In the genomic region with DNA sequence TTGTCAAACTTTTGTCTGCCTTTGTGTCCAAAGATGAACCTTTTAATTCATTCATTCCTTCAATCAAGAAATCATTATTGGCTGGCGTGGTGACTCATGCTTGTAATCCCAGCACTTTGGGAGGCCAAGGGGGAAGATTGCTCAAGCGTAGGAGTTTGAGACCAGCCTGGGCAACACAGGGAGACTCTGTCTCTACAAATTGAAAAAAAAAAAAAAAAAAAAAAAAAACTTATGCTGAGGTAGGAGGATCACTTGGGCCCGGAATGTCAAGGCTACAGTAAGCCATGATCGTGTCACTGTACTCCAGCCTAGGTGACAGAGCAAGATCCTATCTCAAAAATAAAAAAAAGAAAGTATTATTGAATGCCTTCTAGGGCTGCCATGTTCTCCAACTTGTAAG, we compare ENCODE assay signal across 15 cellular contexts. TPM values are rescaled to one million over a fixed set of nuclear protein-coding genes. Genes with fewer than 3 reads are reported as not detected.
DNase-seq lines count a peak whose midpoint lies in the region; ATAC-seq and TF ChIP-seq lines count a peak whose summit lies in the region.
"Had no signal": no experiment of that assay in that cellular context is flagged by ENCODE, and none has a peak within 500 bp of the region (broad histone marks: within the 10 kb centered on the region; RNA-seq: fewer than 3 reads in every experiment).

No MANE protein-coding gene starts in this region.

- H3K4me3 ChIP-seq in left ventricle myocardium inferior (no peak overlapping the region), body of pancreas (no peak overlapping the region), ascending aorta (no peak overlapping the region)
- H3K4me3 ChIP-seq: upper lobe of left lung had no signal

- H3K9me3 Mint-ChIP-seq in activated naive CD8-positive, alpha-beta T cell treated with anti-CD3 and anti-CD28 coated beads for 36 hours, result no peaks in the 10 kb centered on the region
- H3K9me3 Mint-ChIP-seq in activated naive CD8-positive, alpha-beta T cell treated with anti-CD3 and anti-CD28 coated beads, Interleukin-2, amount 50 U/mL, for 24 hours, result no peaks in the 10 kb centered on the region
- H3K9me3 Mint-ChIP-seq: activated naive CD4-positive, alpha-beta T cell treated with anti-CD3 and anti-CD28 coated beads, Interleukin-2, amount 10 ng/mL, durations not matched to agents 7 days and 5 days had no signal

- intact Hi-C loops in left ventricle myocardium inferior (cut with micrococcal nuclease) (no loop called here), Right ventricle myocardium superior (cut with DNase I) (no loop called here), body of pancreas (cut with DNase I) (no loop called here), ascending aorta (cut with DNase I) (no loop called here)

- TF ChIP-seq CTCF in left ventricle myocardium inferior (IDR thresholded peaks at IDR 0.05; ENCODE audit: borderline replicate concordance) (no peak), body of pancreas (IDR thresholded peaks at IDR 0.05) (no peak), ascending aorta (IDR thresholded peaks at IDR 0.05) (no peak)

- ATAC-seq in Right ventricle myocardium superior (ENCODE audit: poor library complexity) (no peak), body of pancreas (no peak)
- ATAC-seq in activated naive CD8-positive, alpha-beta T cell treated with anti-CD3 and anti-CD28 coated beads, Interleukin-2, amount 50 U/mL, for 24 hours, result no peak

- H3K36me3 ChIP-seq in left ventricle myocardium inferior, result no peaks in the 10 kb centered on the region
- H3K36me3 ChIP-seq in body of pancreas (replicated peaks in 1 of 2; ENCODE audit: insufficient read depth in 1 of 2, low read depth in 2 of 2), result no peaks in the 10 kb centered on the region
- H3K36me3 ChIP-seq in ascending aorta, result no peaks in the 10 kb centered on the region
- H3K36me3 ChIP-seq: neutrophil, upper lobe of left lung had no signal

- no peak overlapping the region for H3K4me3 Mint-ChIP-seq in activated naive CD8-positive, alpha-beta T cell treated with anti-CD3 and anti-CD28 coated beads for 36 hours
- no peak overlapping the region for H3K4me3 Mint-ChIP-seq in activated naive CD8-positive, alpha-beta T cell treated with anti-CD3 and anti-CD28 coated beads, Interleukin-2, amount 50 U/mL, for 24 hours
- H3K4me3 Mint-ChIP-seq: activated naive CD4-positive, alpha-beta T cell treated with anti-CD3 and anti-CD28 coated beads, Interleukin-2, amount 10 ng/mL, durations not matched to agents 7 days and 5 days had no signal

- no peaks in the 10 kb centered on the region for H3K4me1 Mint-ChIP-seq in activated naive CD8-positive, alpha-beta T cell treated with anti-CD3 and anti-CD28 coated beads for 36 hours
- H3K4me1 Mint-ChIP-seq in activated naive CD8-positive, alpha-beta T cell treated with anti-CD3 and anti-CD28 coated beads, Interleukin-2, amount 50 U/mL, for 24 hours, result no peaks in the 10 kb centered on the region
- H3K4me1 Mint-ChIP-seq: activated naive CD4-positive, alpha-beta T cell treated with anti-CD3 and anti-CD28 coated beads, Interleukin-2, amount 10 ng/mL, durations not matched to agents 7 days and 5 days had no signal

- H3K27me3 ChIP-seq in left ventricle myocardium inferior (ENCODE audit: low read depth) (no peaks in the 10 kb centered on the region), body of pancreas (no peaks in the 10 kb centered on the region), ascending aorta (no peaks in the 10 kb centered on the region)
- H3K27me3 ChIP-seq: neutrophil, upper lobe of left lung had no signal

- no peaks in the 10 kb centered on the region for H3K9me3 ChIP-seq in left ventricle myocardium inferior (replicated peaks)
- no peaks in the 10 kb centered on the region for H3K9me3 ChIP-seq in body of pancreas
- no peaks in the 10 kb centered on the region for H3K9me3 ChIP-seq in ascending aorta
- H3K9me3 ChIP-seq: neutrophil, upper lobe of left lung had no signal

- no peaks in the 10 kb centered on the region for H3K36me3 Mint-ChIP-seq in activated naive CD8-positive, alpha-beta T cell treated with anti-CD3 and anti-CD28 coated beads for 36 hours
- no peaks in the 10 kb centered on the region for H3K36me3 Mint-ChIP-seq in activated naive CD8-positive, alpha-beta T cell treated with anti-CD3 and anti-CD28 coated beads, Interleukin-2, amount 50 U/mL, for 24 hours (ENCODE audit: low read depth)
- H3K36me3 Mint-ChIP-seq: activated naive CD4-positive, alpha-beta T cell treated with anti-CD3 and anti-CD28 coated beads, Interleukin-2, amount 10 ng/mL, durations not matched to agents 7 days and 5 days had no signal

- H3K27ac ChIP-seq in left ventricle myocardium inferior (replicated peaks) (peak overlapping the region; percentile 84), body of pancreas (peak overlapping the region; percentile 77 to 88 (median 82)), ascending aorta (no peak overlapping the region)
- H3K27ac ChIP-seq: HL-60, neutrophil, upper lobe of left lung had no signal

- no peak for DNase-seq in left ventricle myocardium inferior
- no peak for DNase-seq in Right ventricle myocardium superior
- peak in 1 of 4 donors; percentile 23 for DNase-seq in body of pancreas
- peak; percentile 50 for DNase-seq in iris pigment epithelial cell (ENCODE audit: low read depth)
- DNase-seq in hippocampal formation (lab: John Stamatoyannopoulos, UW), result no peak
- DNase-seq in activated naive CD8-positive, alpha-beta T cell treated with anti-CD3 and anti-CD28 coated beads for 36 hours, result no peak
- no peak for DNase-seq in activated naive CD8-positive, alpha-beta T cell treated with anti-CD3 and anti-CD28 coated beads, Interleukin-2, amount 50 U/mL, for 24 hours
- no peak for DNase-seq in ascending aorta (ENCODE audit: low spot score in 2 of 2)
- DNase-seq: activated naive CD4-positive, alpha-beta T cell treated with anti-CD3 and anti-CD28 coated beads, Interleukin-2, amount 10 ng/mL, durations not matched to agents 7 days and 5 days; DMS 273 treated with DMSO at 0.1 percent for 48 hours; NCI-H510A treated with DMSO at 0.1 percent for 48 hours; SHP77 treated with DMSO at 0.1 percent for 48 hours had no signal

- no peak for TF ChIP-seq POLR2A in body of pancreas (IDR thresholded peaks at IDR 0.05)

- no peak overlapping the region for H3K27ac Mint-ChIP-seq in activated naive CD8-positive, alpha-beta T cell treated with anti-CD3 and anti-CD28 coated beads for 36 hours
- H3K27ac Mint-ChIP-seq in activated naive CD8-positive, alpha-beta T cell treated with anti-CD3 and anti-CD28 coated beads, Interleukin-2, amount 50 U/mL, for 24 hours, result no peak overlapping the region
- H3K27ac Mint-ChIP-seq: activated naive CD4-positive, alpha-beta T cell treated with anti-CD3 and anti-CD28 coated beads, Interleukin-2, amount 10 ng/mL, durations not matched to agents 7 days and 5 days had no signal

- 42 to 67% methylated on average over 4 of the region's 4 CpGs for WGBS in body of pancreas, 2 donors

- H3K27me3 Mint-ChIP-seq in activated naive CD8-positive, alpha-beta T cell treated with anti-CD3 and anti-CD28 coated beads for 36 hours, result peaks cover 17% of the 10 kb centered on the region
- H3K27me3 Mint-ChIP-seq in activated naive CD8-positive, alpha-beta T cell treated with anti-CD3 and anti-CD28 coated beads, Interleukin-2, amount 50 U/mL, for 24 hours, result peaks cover 2% of the 10 kb centered on the region
- H3K27me3 Mint-ChIP-seq: activated naive CD4-positive, alpha-beta T cell treated with anti-CD3 and anti-CD28 coated beads, Interleukin-2, amount 10 ng/mL, durations not matched to agents 7 days and 5 days had no signal

- H3K4me1 ChIP-seq in left ventricle myocardium inferior, result peaks cover 25% of the 10 kb centered on the region
- peaks cover 39% of the 10 kb centered on the region for H3K4me1 ChIP-seq in body of pancreas
- no peaks in the 10 kb centered on the region for H3K4me1 ChIP-seq in ascending aorta
- H3K4me1 ChIP-seq: upper lobe of left lung had no signal

RNA-seq across cellular contexts. Expression of a gene that starts 51.3 kb away (rescaled TPM):
- total RNA-seq in left ventricle myocardium inferior (24.5 TPM), Right ventricle myocardium superior (21.1 TPM), body of pancreas (10 to 100 TPM; 28.8 to 41.9 TPM), ascending aorta (0.32 TPM)
- total RNA-seq in activated naive CD8-positive, alpha-beta T cell treated with anti-CD3 and anti-CD28 coated beads for 36 hours, result under 1 TPM; 0.56 to 0.92 TPM

Comparison
In these comparisons a context has a peak if more than half of its experiments do, and no peak if none do; other contexts are left out.
1. H3K27ac ChIP-seq: peak in left ventricle myocardium inferior (single experiment) and body of pancreas (4 of 4); none in ascending aorta (0 of 2).
2. RNA of a gene that starts 51.3 kb away (total RNA-seq): 28.8 to 41.9 TPM in body of pancreas, 24.5 TPM in left ventricle myocardium inferior (single experiment) and 21.1 TPM in Right ventricle myocardium superior (single experiment); 0.56 to 0.92 TPM in activated naive CD8-positive, alpha-beta T cell treated with anti-CD3 and anti-CD28 coated beads for 36 hours and 0.32 TPM in ascending aorta (single experiment); every median in the first group is over 10 times any median in the second.